In the genomic region with DNA sequence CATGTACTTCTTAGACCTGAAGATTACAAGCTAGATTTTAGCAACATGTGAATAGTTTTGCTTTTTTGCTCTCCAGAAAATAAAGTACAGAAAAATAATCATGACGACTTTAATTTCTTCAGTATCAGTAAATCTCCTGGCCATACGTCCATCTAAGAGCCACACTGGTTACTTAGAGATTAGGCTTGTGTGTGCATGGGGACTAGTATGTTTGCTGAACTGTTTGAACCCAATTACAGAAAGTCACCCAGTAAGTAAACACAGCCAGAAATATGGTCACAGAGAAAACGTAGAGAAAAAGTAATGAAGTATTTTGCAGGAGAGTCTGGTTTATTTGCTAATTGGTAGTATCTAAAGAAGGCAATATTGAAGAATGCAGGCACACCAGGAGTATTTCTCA, we compare ENCODE assay signal across 21 cellular contexts.
DNase-seq lines count a peak whose midpoint lies in the region; ATAC-seq, FAIRE-seq and TF ChIP-seq lines count a peak whose summit lies in the region.
"Had no signal": no experiment of that assay in that cellular context is flagged by ENCODE, and none has a peak within 500 bp of the region (broad histone marks: within the 10 kb centered on the region; RNA-seq: fewer than 3 reads in every experiment).

No MANE protein-coding gene starts in this region.

- no peaks in the 10 kb centered on the region for H3K79me1 ChIP-seq in mesenchymal stem cell (replicated peaks; ENCODE audit: low read length, poor library complexity, severe bottlenecking)

- no peak overlapping the region for H3K27ac ChIP-seq in HepG2 (ENCODE audit: extremely low read length, insufficient read depth, low read length)
- no peak overlapping the region for H3K27ac ChIP-seq in right lobe of liver
- H3K27ac ChIP-seq in parathyroid adenoma: peak overlapping the region; percentile 75
- no peak overlapping the region for H3K27ac ChIP-seq in mesenchymal stem cell (ENCODE audit: low read length, poor library complexity, severe bottlenecking)
- H3K27ac ChIP-seq: 22Rv1; A549; BLaER1 treated with 17β-estradiol and CSF1 and Interleukin-3, amounts not matched to agents 10 nM and 100 nM; C4-2B had no signal

- BruUV-seq in HepG2 (replicated peaks; lab: Mats Ljungman, UMichigan): no TSS peak

- TF ChIP-seq CTCF in HepG2 (CRISPR knock-in tag; IDR thresholded peaks at IDR 0.05) (no peak), right lobe of liver (IDR thresholded peaks at IDR 0.05) (no peak), LNCaP clone FGC (IDR thresholded peaks at IDR 0.05; ENCODE audit: control insufficient read depth, extremely low read depth, insufficient read depth) (no peak), parathyroid adenoma (IDR thresholded peaks at IDR 0.05) (no peak)

- no peak overlapping the region for H4K91ac ChIP-seq in mesenchymal stem cell (ENCODE audit: low read length)

- no peak overlapping the region for H3K9ac ChIP-seq in HepG2 (ENCODE audit: insufficient read depth, low read depth, low read length)
- no peak overlapping the region for H3K9ac ChIP-seq in parathyroid adenoma
- H3K9ac ChIP-seq in mesenchymal stem cell (ENCODE audit: low read length): no peak overlapping the region
- H3K9ac ChIP-seq: BLaER1 treated with 17β-estradiol and CSF1 and Interleukin-3, amounts not matched to agents 10 nM and 100 nM had no signal

- DNase-seq in HepG2 (ENCODE audit: low spot score) (peak; percentile 1), right lobe of liver (no peak), LNCaP clone FGC (ENCODE audit: low read depth) (peak; percentile 8), mesenchymal stem cell (no peak), NCI-H82 (lab: John Stamatoyannopoulos, UW) (no peak)
- DNase-seq: AML-193; Caco-2; Calu3; CD4-positive, alpha-beta T cell; CD8-positive, alpha-beta T cell; DMS79 treated with DMSO at 0.1 percent for 48 hours; GF-D8 had no signal

- H2AK5ac ChIP-seq in mesenchymal stem cell (ENCODE audit: low read length, severe bottlenecking): no peak overlapping the region

- no peaks in the 10 kb centered on the region for H3K36me3 ChIP-seq in HepG2 (replicated peaks in 1 of 2; ENCODE audit: control insufficient read depth in 1 of 2, insufficient read depth in 2 of 2, low read length in 2 of 2)
- H3K36me3 ChIP-seq in right lobe of liver: no peaks in the 10 kb centered on the region
- H3K36me3 ChIP-seq in parathyroid adenoma (ENCODE audit: control insufficient read depth, insufficient read depth, low read length): no peaks in the 10 kb centered on the region
- H3K36me3 ChIP-seq in mesenchymal stem cell (ENCODE audit: control insufficient read depth in 1 of 2, insufficient read depth in 2 of 2, low read depth in 1 of 2, low read length in 2 of 2): no peaks in the 10 kb centered on the region
- H3K36me3 ChIP-seq: BLaER1 treated with 17β-estradiol and CSF1 and Interleukin-3, amounts not matched to agents 10 nM and 100 nM had no signal

- TF ChIP-seq RAD21 in HepG2 (CRISPR knock-in tag; IDR thresholded peaks at IDR 0.05): no peak

- H2BK120ac ChIP-seq in mesenchymal stem cell (ENCODE audit: low read depth, low read length): no peak overlapping the region

- H3K4me3 ChIP-seq in HepG2 (replicated peaks in 1 of 3; ENCODE audit: insufficient read depth in 1 of 3, low read depth in 2 of 3, low read length in 3 of 3) (no peak overlapping the region), right lobe of liver (no peak overlapping the region), LNCaP clone FGC (ENCODE audit: low read depth, low read length) (no peak overlapping the region), parathyroid adenoma (ENCODE audit: low read depth, low read length) (no peak overlapping the region), mesenchymal stem cell (ENCODE audit: insufficient read depth in 1 of 2, low read depth in 1 of 2, low read length in 2 of 2) (no peak overlapping the region)
- H3K4me3 ChIP-seq: A549; BLaER1 treated with 17β-estradiol and CSF1 and Interleukin-3, amounts not matched to agents 10 nM and 100 nM had no signal

- ATAC-seq in HepG2 (peak; percentile 54; the same call in 1 of the 3 replicates), right lobe of liver (no peak)
- ATAC-seq: A549; CD8-positive, alpha-beta T cell had no signal

- H3K4me2 ChIP-seq in HepG2 (ENCODE audit: low read depth, low read length) (no peak overlapping the region), parathyroid adenoma (ENCODE audit: low read length) (no peak overlapping the region), mesenchymal stem cell (ENCODE audit: low read length, poor library complexity, severe bottlenecking) (no peak overlapping the region)
- H3K4me2 ChIP-seq: A549; BLaER1 treated with 17β-estradiol and CSF1 and Interleukin-3, amounts not matched to agents 10 nM and 100 nM had no signal

- no peak overlapping the region for H2BK12ac ChIP-seq in mesenchymal stem cell (ENCODE audit: low read length in 2 of 2)

- H3K9me3 ChIP-seq in HepG2 (ENCODE audit: low read length) (no peaks in the 10 kb centered on the region), right lobe of liver (no peaks in the 10 kb centered on the region), parathyroid adenoma (ENCODE audit: control insufficient read depth, low read length) (no peaks in the 10 kb centered on the region), mesenchymal stem cell (ENCODE audit: control insufficient read depth, low read length) (no peaks in the 10 kb centered on the region)
- H3K9me3 ChIP-seq: A549; BLaER1 treated with 17β-estradiol and CSF1 and Interleukin-3, amounts not matched to agents 10 nM and 100 nM; Caco-2 had no signal

- no peaks in the 10 kb centered on the region for H3K79me2 ChIP-seq in HepG2 (ENCODE audit: insufficient read depth, low read length)
- H3K79me2 ChIP-seq in parathyroid adenoma: no peaks in the 10 kb centered on the region

- H3K4me1 ChIP-seq in HepG2 (ENCODE audit: insufficient read depth, low read length): 0 out of 2 replicates have a peak, but pooled peaks cover 5% of the 10 kb centered on the region
- H3K4me1 ChIP-seq in right lobe of liver: no peaks in the 10 kb centered on the region
- H3K4me1 ChIP-seq in parathyroid adenoma: peaks cover 26% of the 10 kb centered on the region
- H3K4me1 ChIP-seq in mesenchymal stem cell (ENCODE audit: control insufficient read depth, insufficient read depth, low read depth, low read length): no peaks in the 10 kb centered on the region
- H3K4me1 ChIP-seq: A549; BLaER1 treated with 17β-estradiol and CSF1 and Interleukin-3, amounts not matched to agents 10 nM and 100 nM; Caco-2 had no signal

- TF ChIP-seq POLR2A in HepG2 (IDR thresholded peaks at IDR 0.05; ENCODE audit: insufficient read depth in 1 of 2, low read depth in 2 of 2, low read length in 2 of 2): no peak
- no peak for TF ChIP-seq POLR2A in right lobe of liver (IDR thresholded peaks at IDR 0.05)

- TF ChIP-seq EP300 in HepG2 (IDR thresholded peaks at IDR 0.05; ENCODE audit: low read depth in 2 of 2, low read length in 2 of 2) (no peak), HepG2 (CRISPR knock-in tag; IDR thresholded peaks at IDR 0.05; ENCODE audit: borderline replicate concordance) (no peak)

- CTCF ChIA-PET in HepG2 (lab: Yijun Ruan, JAX; ENCODE audit: low intra/inter-chr PET ratio, low total read pairs): no interaction called here

- H3K14ac ChIP-seq in mesenchymal stem cell (ENCODE audit: low read length in 2 of 2): no peak overlapping the region

- intact Hi-C loops in HepG2 (cut with micrococcal nuclease; ENCODE audit: unreplicated experiment) (no loop called here), right lobe of liver (cut with DNase I) (no loop called here)

- POLR2A ChIA-PET in HepG2 (lab: Yijun Ruan, JAX): no interaction called here

- WGBS in HepG2 (ENCODE audit: low lambda C conversion rate): 0% methylated on average over 3 of the region's 3 CpGs
- 23% methylated on average over 3 of the region's 3 CpGs for WGBS in right lobe of liver (ENCODE audit: insufficient coverage, low coverage, low lambda C conversion rate, missing lambda C conversion rate)
- 93% methylated on average over 2 of the region's 3 CpGs for WGBS in mesenchymal stem cell

- no peak overlapping the region for H4K8ac ChIP-seq in mesenchymal stem cell (ENCODE audit: low read length)

- in situ Hi-C loops in HepG2 (cut with HindIII; ENCODE audit: extremely low pct_ligation_motif_present, low pct_unique_long_range_greater_than_20kb): no loop called here

- no peak overlapping the region for H3K18ac ChIP-seq in mesenchymal stem cell (ENCODE audit: low read depth in 1 of 2, low read length in 2 of 2)

- no peak overlapping the region for H2BK5ac ChIP-seq in mesenchymal stem cell (ENCODE audit: low read depth, low read length, poor library complexity, severe bottlenecking)

- H3K4ac ChIP-seq in mesenchymal stem cell (ENCODE audit: low read depth in 1 of 2, low read length in 2 of 2): no peak overlapping the region

- H2AFZ ChIP-seq in HepG2 (ENCODE audit: low read length): no peak overlapping the region
- peak overlapping the region; percentile 50 for H2AFZ ChIP-seq in parathyroid adenoma
- no peak overlapping the region for H2AFZ ChIP-seq in mesenchymal stem cell (ENCODE audit: low read depth, low read length)

- H3K23ac ChIP-seq in mesenchymal stem cell (ENCODE audit: low read length in 2 of 2): no peak overlapping the region

- H2BK15ac ChIP-seq in mesenchymal stem cell (ENCODE audit: low read depth, poor library complexity, severe bottlenecking): no peak overlapping the region

- H4K20me1 ChIP-seq in HepG2 (ENCODE audit: insufficient read depth, low read length): no peaks in the 10 kb centered on the region
- H4K20me1 ChIP-seq: BLaER1 treated with 17β-estradiol and CSF1 and Interleukin-3, amounts not matched to agents 10 nM and 100 nM had no signal

- no peak for FAIRE-seq in HepG2 (lab: Jason Lieb, UNC)
- FAIRE-seq: A549, D721Med, G401.6, GM12891, GM19239 had no signal

- H3K27me3 ChIP-seq in HepG2 (ENCODE audit: control insufficient read depth in 1 of 2, insufficient read depth in 2 of 2, low read length in 2 of 2) (no peaks in the 10 kb centered on the region), right lobe of liver (no peaks in the 10 kb centered on the region), parathyroid adenoma (ENCODE audit: control insufficient read depth, insufficient read depth, low read length) (no peaks in the 10 kb centered on the region), mesenchymal stem cell (ENCODE audit: control insufficient read depth in 1 of 2, insufficient read depth in 1 of 2, low read length in 2 of 2) (no peaks in the 10 kb centered on the region)
- H3K27me3 ChIP-seq: BLaER1 treated with 17β-estradiol and CSF1 and Interleukin-3, amounts not matched to agents 10 nM and 100 nM had no signal

TF ChIP-seq in HepG2, 621 proteins besides CTCF, POLR2A, EP300 and RAD21 (continues in another document):
- TF ChIP-seq HHEX (CRISPR knock-in tag; IDR thresholded peaks at IDR 0.05): peak; percentile 85
- peak; percentile 11; the same call in 1 of the 2 replicates for TF ChIP-seq RARA (CRISPR knock-in tag; IDR thresholded peaks at IDR 0.05)
- TF ChIP-seq TBX3 (IDR thresholded peaks at IDR 0.05; ENCODE audit: borderline replicate concordance): peak; percentile 63; the same call in 1 of the 2 replicates
- TF ChIP-seq PITX1 (CRISPR knock-in tag; IDR thresholded peaks at IDR 0.05): peak; percentile 89
- no peak for TF ChIP-seq ZMYM2 (CRISPR knock-in tag; IDR thresholded peaks at IDR 0.05)
- TF ChIP-seq CBX5 (CRISPR knock-in tag; IDR thresholded peaks at IDR 0.05; ENCODE audit: borderline replicate concordance): no peak
- no peak for TF ChIP-seq NCOA2 (CRISPR knock-in tag; IDR thresholded peaks at IDR 0.05)

Comparison
In these comparisons a context has a peak if more than half of its experiments do, and no peak if none do; other contexts are left out.
1. DNase-seq: peak in HepG2 (single experiment) and LNCaP clone FGC (single experiment); none in right lobe of liver (0 of 3), mesenchymal stem cell (single experiment) and NCI-H82 (single experiment).